Comparison of ENCODE assay signal across 9 cellular contexts in genomic region chr17:4969551-4970231, GRCh38. TPM values are rescaled to one million over a fixed set of nuclear protein-coding genes. Genes with fewer than 3 reads are reported as not detected.
DNase-seq lines count a peak whose midpoint lies in the region; ATAC-seq, FAIRE-seq and TF ChIP-seq lines count a peak whose summit lies in the region.
"Had no signal": no experiment of that assay in that cellular context is flagged by ENCODE, and none has a peak within 500 bp of the region (broad histone marks: within the 10 kb centered on the region; RNA-seq: fewer than 3 reads in every experiment).

No MANE protein-coding gene starts in this region.

- TF ChIP-seq POLR2A in GM12878 (IDR thresholded peaks at IDR 0.05; ENCODE audit: low read depth, low read length), result no peak

- BruUV-seq in GM12878 (replicated peaks; lab: Mats Ljungman, UMichigan), result no TSS peak

- RAD21 ChIA-PET in GM12878 (lab: Charles Lee; ENCODE audit: unreplicated experiment), result interaction anchor here (1.2 to 1.3 kb wide), 2 partner anchors 17 to 62 kb away, joined by 3 read pairs; no protein-coding TSS in a partner anchor

- DNase-seq in H7 (no peak), GM12878 (ENCODE audit: low read depth, low spot score) (no peak), NCI-H446 (lab: John Stamatoyannopoulos, UW) (no peak), GM13976 (ENCODE audit: low spot score) (no peak)

- peaks cover 17% of the 10 kb centered on the region for H3K36me3 ChIP-seq in ACC112 (ENCODE audit: insufficient read depth, low read length)
- H3K36me3 ChIP-seq in H7 (replicated peaks; ENCODE audit: control insufficient read depth, insufficient read depth, low read length), result peaks cover 4% of the 10 kb centered on the region
- peaks cover 13 to 18% of the 10 kb centered on the region in 2 experiments; a peak in 3 of 4 replicates for H3K36me3 ChIP-seq in GM12878 (ENCODE audit: control insufficient read depth in 2 of 2, insufficient read depth in 2 of 2, low read length in 1 of 2)
- H3K36me3 ChIP-seq in mesodermal cell (ENCODE audit: control insufficient read depth, insufficient read depth, low read length), result peaks cover 59% of the 10 kb centered on the region

- in situ Hi-C loops in GM12878 (cut with MboI) (no loop called here), GM13976 (cut with MboI; ENCODE audit: low sequenced_read_pairs, unreplicated experiment) (loop anchor here (10.0 kb wide), 1 partner anchor 95 kb away; no protein-coding TSS in a partner anchor)

- peak overlapping the region; percentile 97 for H3K27ac ChIP-seq in ACC112 (ENCODE audit: low read depth, low read length)
- no peak overlapping the region for H3K27ac ChIP-seq in GM12878 (ENCODE audit: control insufficient read depth, insufficient read depth)
- H3K27ac ChIP-seq in mesodermal cell (ENCODE audit: low read depth, low read length, severe bottlenecking), result peak overlapping the region; percentile 97

- no peaks in the 10 kb centered on the region for H4K20me1 ChIP-seq in GM12878 (ENCODE audit: control insufficient read depth, insufficient read depth)

- H3K79me2 ChIP-seq in ACC112 (ENCODE audit: control insufficient read depth, insufficient read depth, low read length, unreplicated experiment) (peaks cover 31% of the 10 kb centered on the region), GM12878 (ENCODE audit: control insufficient read depth, insufficient read depth, low read length) (peaks cover 29% of the 10 kb centered on the region)

- H3K27me3 ChIP-seq in ACC112 (ENCODE audit: insufficient read depth, low read length) (no peaks in the 10 kb centered on the region), H7 (ENCODE audit: control insufficient read depth, insufficient read depth, low read length) (peaks cover 19% of the 10 kb centered on the region; the same call in 1 of the 2 replicates), GM12878 (replicated peaks in 1 of 2; ENCODE audit: control insufficient read depth in 2 of 2, insufficient read depth in 2 of 2, low read length in 1 of 2) (no peaks in the 10 kb centered on the region)

- H3K4me1 ChIP-seq in ACC112 (ENCODE audit: control insufficient read depth, insufficient read depth, low read length, unreplicated experiment), result peaks cover 22% of the 10 kb centered on the region
- H3K4me1 ChIP-seq in GM12878 (ENCODE audit: control insufficient read depth, insufficient read depth, low read length), result peaks cover 14% of the 10 kb centered on the region
- peaks cover 10% of the 10 kb centered on the region for H3K4me1 ChIP-seq in mesodermal cell (ENCODE audit: control insufficient read depth, insufficient read depth, low read length, poor library complexity, severe bottlenecking)

- SMC1A ChIA-PET in GM12878 (lab: Charles Lee; ENCODE audit: uncharacterized antibody, unreplicated experiment), result interaction anchor here (1.8 to 2.7 kb wide), 2 partner anchors 11 to 61 kb away, joined by 4 to 9 read pairs; no protein-coding TSS in a partner anchor

- H2AFZ ChIP-seq in ACC112 (ENCODE audit: low read length, unreplicated experiment) (no peak overlapping the region), GM12878 (ENCODE audit: control insufficient read depth, low read depth, low read length) (no peak overlapping the region)

- POLR2A ChIA-PET in GM12878 (lab: Charles Lee), result interaction anchor here (1.0 to 8.5 kb wide), 2 partner anchors 17 to 23 kb away, joined by 3 to 272 read pairs; partner anchors contain the start of genes CAMTA2, ENO3, PFN1 and RNF167

- no peak for TF ChIP-seq EP300 in GM12878 (IDR thresholded peaks at IDR 0.05; ENCODE audit: borderline replicate concordance in 1 of 2, control insufficient read depth in 1 of 2, low read depth in 2 of 2, low read length in 2 of 2)

- H3K4me2 ChIP-seq in GM12878 (ENCODE audit: control insufficient read depth, insufficient read depth), result peak overlapping the region; percentile 99; the same call in 1 of the 2 replicates

- H3K9me3 ChIP-seq in GM12878 (replicated peaks; ENCODE audit: control insufficient read depth, insufficient read depth, low read length) (no peaks in the 10 kb centered on the region), mesodermal cell (ENCODE audit: control insufficient read depth, low read length) (peaks cover 4% of the 10 kb centered on the region)

- intact Hi-C loops in GM12878 (cut with micrococcal nuclease; ENCODE audit: unreplicated experiment), result loop anchor here (5.0 kb wide), 1 partner anchor 93 kb away; no protein-coding TSS in a partner anchor

- H3K4me3 ChIP-seq in ACC112 (ENCODE audit: low read depth, low read length), result peak overlapping the region; percentile 89
- peak overlapping the region; percentile 87; the same call in 1 of the 2 replicates for H3K4me3 ChIP-seq in H7 (ENCODE audit: insufficient read depth, low read depth, low read length)
- H3K4me3 ChIP-seq in GM12878, result no peak overlapping the region
- peak overlapping the region; percentile 81 for H3K4me3 ChIP-seq in mesodermal cell (ENCODE audit: extremely low read depth, insufficient read depth, low read length, poor library complexity, severe bottlenecking)

- FAIRE-seq in GM12878 (lab: Jason Lieb, UNC), result no peak
- FAIRE-seq: GM18507 had no signal

- TF ChIP-seq RAD21 in GM12878 (IDR thresholded peaks at IDR 0.05; ENCODE audit: insufficient read depth, low read depth, low read length), result no peak

- ATAC-seq in GM12878 (no peak), GM19035 (IDR thresholded peaks at IDR 0.05; ENCODE audit: unreplicated experiment) (no peak), GM18517 (IDR thresholded peaks at IDR 0.05; ENCODE audit: unreplicated experiment) (no peak)

- CTCF ChIA-PET in GM12878 (lab: Yijun Ruan, JAX), result interaction anchor here (0.7 to 3.6 kb wide), 7 partner anchors 11 to 93 kb away, joined by 3 to 18 read pairs (median 4); partner anchors contain the start of genes CAMTA2, RNF167 and SLC25A11

- H3K9ac ChIP-seq in GM12878 (ENCODE audit: control insufficient read depth, insufficient read depth, low read length), result no peak overlapping the region

- WGBS in GM12878 (ENCODE audit: insufficient coverage, insufficient replicate concordance, low lambda C conversion rate, missing lambda C conversion rate), result 90% methylated on average over 17 of the region's 17 CpGs
- 86 to 87% methylated on average over 17 of the region's 17 CpGs for WGBS in mesodermal cell (ENCODE audit: insufficient coverage in 2 of 2), 2 experiments

- TF ChIP-seq CTCF in GM12878 (IDR thresholded peaks at IDR 0.05 in 2 of 3, conservative IDR thresholded peaks at IDR 0.05 in 1 of 3; ENCODE audit: control insufficient read depth in 2 of 3, extremely low read depth in 1 of 3, insufficient read depth in 1 of 3, low read depth in 3 of 3, low read length in 3 of 3) (no peak), GM13976 (IDR thresholded peaks at IDR 0.05; ENCODE audit: borderline replicate concordance, control extremely low read depth, extremely low read depth, insufficient read depth, missing control alignments) (no peak)

RNA-seq across cellular contexts. Expression of gene SPAG7, which starts 2.1 kb away (rescaled TPM):
- total RNA-seq in H7 (2014; rRNA removed; shearing (Covaris generic)), result 103 and 105 TPM in 2 replicates
- 17.1 and 23.0 TPM in 2 replicates for total RNA-seq in GM12878 (2013; cell fraction: nucleolus; rRNA removed)
- 76.5 and 80.2 TPM in 2 replicates for total RNA-seq in GM12878 (2014; rRNA removed)
- 94.4 and 99.2 TPM in 2 replicates for total RNA-seq in GM12878 (2014; rRNA removed; fragmentation: Illumina TruSeq; extraction: Trizol)
- 76.5 and 77.5 TPM in 2 replicates for total RNA-seq in GM12878 (2021)
- polyA plus RNA-seq in GM12878 (2011; ENCODE audit: low read depth), result 40.1 TPM
- polyA plus RNA-seq in GM12878 (2011; rRNA removed), result 73.8 and 78.2 TPM in 2 replicates
- polyA plus RNA-seq in GM12878 (2011; cell fraction: cytosol; rRNA removed), result 76.4 and 89.7 TPM in 2 replicates
- polyA plus RNA-seq in GM12878 (2011; cell fraction: nucleus; rRNA removed), result 59.5 and 64.5 TPM in 2 replicates
- polyA plus RNA-seq in GM12878 (2012), result 76.8 and 88.6 TPM in 2 replicates
- polyA plus RNA-seq in GM12878 (2014; fragmentation: Illumina TruSeq; extraction: Trizol), result 46.5 and 107 TPM in 2 replicates
- polyA plus RNA-seq in GM12878 (2014; fragmentation: Nextera tagmentation; extraction: Ambion mirVana), result 10 to 100 TPM in 1 of 2 experiments, 1 to 10 TPM in 1; 7.9 to 31.7 TPM
- polyA plus RNA-seq in GM12878 (2014; rRNA removed), result 96.3 and 105 TPM in 2 replicates
- 100 to 1,000 TPM; 133 to 146 TPM for polyA plus RNA-seq in GM12878 (2016; fragmentation: Nextera tagmentation; extraction: Ambion mirVana)
- 28.7 and 39.6 TPM in 2 replicates for polyA minus RNA-seq in GM12878 (2011; rRNA and poly(A)+ RNA removed)
- polyA minus RNA-seq in GM12878 (2011; cell fraction: cytosol; rRNA and poly(A)+ RNA removed), result 12.8 and 16.7 TPM in 2 replicates
- polyA minus RNA-seq in GM12878 (2011; cell fraction: nucleus; rRNA and poly(A)+ RNA removed), result 9.8 and 14.5 TPM in 2 replicates
- polyA plus RNA-seq in mesodermal cell (2013, experiment 1 of 2), result 90.5 TPM
- 85.5 TPM for polyA plus RNA-seq in mesodermal cell (2013, experiment 2 of 2)

RNA-seq across cellular contexts. Expression of gene CAMTA2, which starts 17.8 kb away (rescaled TPM):
- total RNA-seq in H7 (2014; rRNA removed; shearing (Covaris generic)), result 1.6 and 3.8 TPM in 2 replicates
- total RNA-seq in GM12878 (2013; cell fraction: nucleolus; rRNA removed), result 39.5 and 57.2 TPM in 2 replicates
- total RNA-seq in GM12878 (2014; rRNA removed) (3.2 and 4.1 TPM in 2 replicates), GM12878 (2014; rRNA removed; fragmentation: Illumina TruSeq; extraction: Trizol) (4.6 and 5.7 TPM in 2 replicates), GM12878 (2021) (27.7 and 29.3 TPM in 2 replicates)
- polyA plus RNA-seq in GM12878 (2011; ENCODE audit: low read depth), result 8.1 TPM
- polyA plus RNA-seq in GM12878 (2011; rRNA removed) (6.3 and 9.9 TPM in 2 replicates), GM12878 (2014; fragmentation: Illumina TruSeq; extraction: Trizol) (7.3 and 15.9 TPM in 2 replicates), GM12878 (2014; fragmentation: Nextera tagmentation; extraction: Ambion mirVana) (1 to 10 TPM in 1 of 2 experiments, under 1 TPM in 1; 0.42 to 1.7 TPM), GM12878 (2014; rRNA removed) (24.7 and 26.8 TPM in 2 replicates), GM12878 (2016; fragmentation: Nextera tagmentation; extraction: Ambion mirVana) (10 to 100 TPM; 12.5 to 13.1 TPM)
- 8.6 and 10.8 TPM in 2 replicates for polyA plus RNA-seq in GM12878 (2011; cell fraction: cytosol; rRNA removed)
- polyA plus RNA-seq in GM12878 (2011; cell fraction: nucleus; rRNA removed), result 61.7 and 76.8 TPM in 2 replicates
- polyA plus RNA-seq in GM12878 (2012), result 23.9 and 26.3 TPM in 2 replicates
- 8.4 and 18.2 TPM in 2 replicates for polyA minus RNA-seq in GM12878 (2011; rRNA and poly(A)+ RNA removed)
- 12.9 and 22.2 TPM in 2 replicates for polyA minus RNA-seq in GM12878 (2011; cell fraction: cytosol; rRNA and poly(A)+ RNA removed)
- 12.0 and 16.1 TPM in 2 replicates for polyA minus RNA-seq in GM12878 (2011; cell fraction: nucleus; rRNA and poly(A)+ RNA removed)
- 37.5 TPM for polyA plus RNA-seq in mesodermal cell (2013, experiment 1 of 2)
- 23.3 TPM for polyA plus RNA-seq in mesodermal cell (2013, experiment 2 of 2)

RNA-seq across cellular contexts. Expression of gene ENO3, which starts 18.8 kb away (rescaled TPM):
- total RNA-seq in H7 (2014; rRNA removed; shearing (Covaris generic)), result 24.2 and 25.7 TPM in 2 replicates
- total RNA-seq in GM12878 (2013; cell fraction: nucleolus; rRNA removed), result 24.4 and 27.3 TPM in 2 replicates
- total RNA-seq in GM12878 (2014; rRNA removed) (10.4 and 11.1 TPM in 2 replicates), GM12878 (2014; rRNA removed; fragmentation: Illumina TruSeq; extraction: Trizol) (9.7 and 10.4 TPM in 2 replicates), GM12878 (2021) (24.4 and 28.4 TPM in 2 replicates)
- 43.3 TPM for polyA plus RNA-seq in GM12878 (2011; ENCODE audit: low read depth)
- polyA plus RNA-seq in GM12878 (2011; rRNA removed) (19.8 and 25.6 TPM in 2 replicates), GM12878 (2014; fragmentation: Illumina TruSeq; extraction: Trizol) (9.0 and 15.2 TPM in 2 replicates), GM12878 (2014; fragmentation: Nextera tagmentation; extraction: Ambion mirVana) (10 to 100 TPM in 1 of 2 experiments, 1 to 10 TPM in 1; 6.8 to 14.5 TPM), GM12878 (2014; rRNA removed) (26.3 and 31.5 TPM in 2 replicates), GM12878 (2016; fragmentation: Nextera tagmentation; extraction: Ambion mirVana) (10 to 100 TPM; 18.8 to 19.7 TPM)
- polyA plus RNA-seq in GM12878 (2011; cell fraction: cytosol; rRNA removed), result 24.3 and 32.1 TPM in 2 replicates
- polyA plus RNA-seq in GM12878 (2011; cell fraction: nucleus; rRNA removed), result 316 and 330 TPM in 2 replicates
- 39.6 and 43.1 TPM in 2 replicates for polyA plus RNA-seq in GM12878 (2012)
- 8.6 and 14.5 TPM in 2 replicates for polyA minus RNA-seq in GM12878 (2011; rRNA and poly(A)+ RNA removed)
- polyA minus RNA-seq in GM12878 (2011; cell fraction: cytosol; rRNA and poly(A)+ RNA removed), result 7.9 and 9.0 TPM in 2 replicates
- polyA minus RNA-seq in GM12878 (2011; cell fraction: nucleus; rRNA and poly(A)+ RNA removed), result 23.0 and 30.4 TPM in 2 replicates
- polyA plus RNA-seq in mesodermal cell (2013, experiment 1 of 2), result 28.8 TPM
- 26.2 TPM for polyA plus RNA-seq in mesodermal cell (2013, experiment 2 of 2)

RNA-seq across cellular contexts. Expression of gene PFN1, which starts 21.4 kb away (rescaled TPM):
- total RNA-seq in H7 (2014; rRNA removed; shearing (Covaris generic)), result 1,296 and 1,480 TPM in 2 replicates
- 131 and 144 TPM in 2 replicates for total RNA-seq in GM12878 (2013; cell fraction: nucleolus; rRNA removed)
- 1,668 and 2,039 TPM in 2 replicates for total RNA-seq in GM12878 (2014; rRNA removed)
- 812 and 920 TPM in 2 replicates for total RNA-seq in GM12878 (2014; rRNA removed; fragmentation: Illumina TruSeq; extraction: Trizol)
- 1,903 and 1,912 TPM in 2 replicates for total RNA-seq in GM12878 (2021)
- 909 TPM for polyA plus RNA-seq in GM12878 (2011; ENCODE audit: low read depth)
- 705 and 1,560 TPM in 2 replicates for polyA plus RNA-seq in GM12878 (2011; rRNA removed)
- polyA plus RNA-seq in GM12878 (2011; cell fraction: cytosol; rRNA removed), result 2,124 and 2,184 TPM in 2 replicates
- 1,008 and 1,226 TPM in 2 replicates for polyA plus RNA-seq in GM12878 (2011; cell fraction: nucleus; rRNA removed)
- 1,629 and 1,984 TPM in 2 replicates for polyA plus RNA-seq in GM12878 (2012)
- 1,675 and 1,933 TPM in 2 replicates for polyA plus RNA-seq in GM12878 (2014; fragmentation: Illumina TruSeq; extraction: Trizol)
- 100 to 1,000 TPM; 154 to 558 TPM for polyA plus RNA-seq in GM12878 (2014; fragmentation: Nextera tagmentation; extraction: Ambion mirVana)
- 3,016 and 4,055 TPM in 2 replicates for polyA plus RNA-seq in GM12878 (2014; rRNA removed)
- polyA plus RNA-seq in GM12878 (2016; fragmentation: Nextera tagmentation; extraction: Ambion mirVana), result 1,000 to 10,000 TPM; 3,739 to 3,892 TPM
- 545 and 728 TPM in 2 replicates for polyA minus RNA-seq in GM12878 (2011; rRNA and poly(A)+ RNA removed)
- 829 and 978 TPM in 2 replicates for polyA minus RNA-seq in GM12878 (2011; cell fraction: cytosol; rRNA and poly(A)+ RNA removed)
- 245 and 466 TPM in 2 replicates for polyA minus RNA-seq in GM12878 (2011; cell fraction: nucleus; rRNA and poly(A)+ RNA removed)
- 1,660 TPM for polyA plus RNA-seq in mesodermal cell (2013, experiment 1 of 2)
- 1,258 TPM for polyA plus RNA-seq in mesodermal cell (2013, experiment 2 of 2)

RNA-seq across cellular contexts. Expression of gene INCA1, which starts 27.6 kb away (rescaled TPM):
- 0.42 and 0.63 TPM in 2 replicates for total RNA-seq in H7 (2014; rRNA removed; shearing (Covaris generic))
- not detected in 2 replicates for total RNA-seq in GM12878 (2013; cell fraction: nucleolus; rRNA removed)
- total RNA-seq in GM12878 (2014; rRNA removed), result 0.16 and 0.28 TPM in 2 replicates
- total RNA-seq in GM12878 (2014; rRNA removed; fragmentation: Illumina TruSeq; extraction: Trizol), result 0.18 and 0.27 TPM in 2 replicates
- 0.21 and 0.29 TPM in 2 replicates for total RNA-seq in GM12878 (2021)
- polyA plus RNA-seq in GM12878 (2011; ENCODE audit: low read depth), result 0.83 TPM
- 0.29 and 0.36 TPM in 2 replicates for polyA plus RNA-seq in GM12878 (2011; rRNA removed)
- polyA plus RNA-seq in GM12878 (2011; cell fraction: cytosol; rRNA removed), result 0.40 and 0.48 TPM in 2 replicates
- polyA plus RNA-seq in GM12878 (2011; cell fraction: nucleus; rRNA removed), result 2.4 and 3.7 TPM in 2 replicates
- polyA plus RNA-seq in GM12878 (2012), result 0.70 and 0.79 TPM in 2 replicates
- polyA plus RNA-seq in GM12878 (2014; fragmentation: Illumina TruSeq; extraction: Trizol), result 0.19 and 0.49 TPM in 2 replicates
- polyA plus RNA-seq in GM12878 (2014; fragmentation: Nextera tagmentation; extraction: Ambion mirVana), result under 1 TPM; 0.61 to 0.64 TPM
- polyA plus RNA-seq in GM12878 (2014; rRNA removed), result 0.15 and 0.77 TPM in 2 replicates
- 1 to 10 TPM in 1 of 2 experiments, under 1 TPM in 1; 0.99 to 1.8 TPM for polyA plus RNA-seq in GM12878 (2016; fragmentation: Nextera tagmentation; extraction: Ambion mirVana)
- not detected in 2 replicates for polyA minus RNA-seq in GM12878 (2011; rRNA and poly(A)+ RNA removed)
- not detected in 2 replicates for polyA minus RNA-seq in GM12878 (2011; cell fraction: cytosol; rRNA and poly(A)+ RNA removed)
- polyA minus RNA-seq in GM12878 (2011; cell fraction: nucleus; rRNA and poly(A)+ RNA removed), result 0.36 TPM in 1 of 2 replicates, not detected in the other
- polyA plus RNA-seq in mesodermal cell (2013, experiment 1 of 2), result 2.1 TPM
- 1.4 TPM for polyA plus RNA-seq in mesodermal cell (2013, experiment 2 of 2)
